In the genomic region with DNA sequence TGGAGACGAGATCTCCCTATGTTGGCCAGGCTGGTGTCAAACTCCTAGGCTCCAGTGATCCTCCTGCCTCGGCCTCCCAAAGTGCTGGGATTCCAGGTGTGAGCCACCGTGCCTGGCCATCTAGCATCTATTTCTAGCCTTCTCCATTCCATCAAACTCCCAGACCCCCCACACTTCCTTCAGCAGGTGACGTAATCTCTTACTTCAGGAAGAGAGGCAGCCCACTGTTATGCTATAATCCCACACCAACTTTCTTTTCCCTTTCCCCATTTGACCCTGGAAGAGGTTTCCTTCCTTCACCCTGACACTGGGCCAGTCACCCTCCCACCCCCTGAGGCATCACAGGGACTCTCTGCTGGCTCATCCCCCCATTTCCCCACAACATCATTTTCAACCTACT, we compare ENCODE assay signal across 3 cellular contexts.
A peak's percentile ranks its signal among the peaks of the same experiment; 100 is the strongest.
TF ChIP-seq lines count a peak whose summit lies in the region.

No MANE protein-coding gene starts in this region.

TF ChIP-seq in HEK293, 187 proteins besides CTCF, POLR2A, EP300 and RAD21:
- TF ChIP-seq, protein P1, sequence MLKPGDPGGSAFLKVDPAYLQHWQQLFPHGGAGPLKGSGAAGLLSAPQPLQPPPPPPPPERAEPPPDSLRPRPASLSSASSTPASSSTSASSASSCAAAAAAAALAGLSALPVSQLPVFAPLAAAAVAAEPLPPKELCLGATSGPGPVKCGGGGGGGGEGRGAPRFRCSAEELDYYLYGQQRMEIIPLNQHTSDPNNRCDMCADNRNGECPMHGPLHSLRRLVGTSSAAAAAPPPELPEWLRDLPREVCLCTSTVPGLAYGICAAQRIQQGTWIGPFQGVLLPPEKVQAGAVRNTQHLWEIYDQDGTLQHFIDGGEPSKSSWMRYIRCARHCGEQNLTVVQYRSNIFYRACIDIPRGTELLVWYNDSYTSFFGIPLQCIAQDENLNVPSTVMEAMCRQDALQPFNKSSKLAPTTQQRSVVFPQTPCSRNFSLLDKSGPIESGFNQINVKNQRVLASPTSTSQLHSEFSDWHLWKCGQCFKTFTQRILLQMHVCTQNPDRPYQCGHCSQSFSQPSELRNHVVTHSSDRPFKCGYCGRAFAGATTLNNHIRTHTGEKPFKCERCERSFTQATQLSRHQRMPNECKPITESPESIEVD (tag by site-specific recombination; IDR thresholded peaks at IDR 0.05) = no peak
- TF ChIP-seq ZNF184 (tag by site-specific recombination; IDR thresholded peaks at IDR 0.05) (no peak), PRDM1 (tag by site-specific recombination; IDR thresholded peaks at IDR 0.05) (peak; percentile 79; the same call in 1 of the 2 replicates), ZFHX2 (tag by site-specific recombination; conservative IDR thresholded peaks at IDR 0.05) (peak; percentile 39; the same call in 1 of the 2 replicates), EGR2 (tag by site-specific recombination; IDR thresholded peaks at IDR 0.05; ENCODE audit: low read depth) (peak; percentile 33; the same call in 1 of the 2 replicates), ZNF10 (tag by site-specific recombination; IDR thresholded peaks at IDR 0.05) (peak; percentile 70; the same call in 1 of the 2 replicates)

TF ChIP-seq in H1, 55 proteins besides CTCF, POLR2A, EP300 and RAD21:
- TF ChIP-seq, protein P2, sequence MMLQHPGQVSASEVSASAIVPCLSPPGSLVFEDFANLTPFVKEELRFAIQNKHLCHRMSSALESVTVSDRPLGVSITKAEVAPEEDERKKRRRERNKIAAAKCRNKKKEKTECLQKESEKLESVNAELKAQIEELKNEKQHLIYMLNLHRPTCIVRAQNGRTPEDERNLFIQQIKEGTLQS (IDR thresholded peaks at IDR 0.05; ENCODE audit: insufficient read depth, low read depth, low read length) = no peak
- TF ChIP-seq RNF2 (IDR thresholded peaks at IDR 0.05; ENCODE audit: borderline replicate concordance, low read depth, low read length, missing control alignments, poor library complexity, severe bottlenecking) = no peak
- no peak for TF ChIP-seq SIRT6 (IDR thresholded peaks at IDR 0.05; ENCODE audit: low read length)
- TF ChIP-seq SP4 (IDR thresholded peaks at IDR 0.05; ENCODE audit: low read length) = no peak
- TF ChIP-seq, protein P3, sequence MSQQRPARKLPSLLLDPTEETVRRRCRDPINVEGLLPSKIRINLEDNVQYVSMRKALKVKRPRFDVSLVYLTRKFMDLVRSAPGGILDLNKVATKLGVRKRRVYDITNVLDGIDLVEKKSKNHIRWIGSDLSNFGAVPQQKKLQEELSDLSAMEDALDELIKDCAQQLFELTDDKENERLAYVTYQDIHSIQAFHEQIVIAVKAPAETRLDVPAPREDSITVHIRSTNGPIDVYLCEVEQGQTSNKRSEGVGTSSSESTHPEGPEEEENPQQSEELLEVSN (IDR thresholded peaks at IDR 0.05) = no peak
- TF ChIP-seq, protein P4, sequence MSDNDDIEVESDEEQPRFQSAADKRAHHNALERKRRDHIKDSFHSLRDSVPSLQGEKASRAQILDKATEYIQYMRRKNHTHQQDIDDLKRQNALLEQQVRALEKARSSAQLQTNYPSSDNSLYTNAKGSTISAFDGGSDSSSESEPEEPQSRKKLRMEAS (IDR thresholded peaks at IDR 0.05) = no peak
- TF ChIP-seq JUND (IDR thresholded peaks at IDR 0.05; ENCODE audit: low read length) = no peak
- TF ChIP-seq BACH1 (IDR thresholded peaks at IDR 0.05; ENCODE audit: low read length) = no peak
- TF ChIP-seq NANOG (IDR thresholded peaks at IDR 0.05; ENCODE audit: insufficient read depth, low read depth, low read length, poor library complexity, severe bottlenecking) = no peak
- no peak for TF ChIP-seq TAF1 (IDR thresholded peaks at IDR 0.05; ENCODE audit: low read depth, low read length)
- no peak for TF ChIP-seq TCF12 (IDR thresholded peaks at IDR 0.05; ENCODE audit: low read depth, low read length)
- TF ChIP-seq TBP (IDR thresholded peaks at IDR 0.05; ENCODE audit: low read depth, low read length) = no peak
- no peak for TF ChIP-seq SAP30 (IDR thresholded peaks at IDR 0.05; ENCODE audit: insufficient read depth, insufficient replicate concordance, low read length)
- no peak for TF ChIP-seq CBX5 (IDR thresholded peaks at IDR 0.05; ENCODE audit: low read depth, low read length)

TF ChIP-seq in HepG2, 621 proteins besides CTCF, POLR2A, EP300 and RAD21:
- peak; percentile 95 for TF ChIP-seq ATF7 (IDR thresholded peaks at IDR 0.05)
- TF ChIP-seq ATF7 (CRISPR knock-in tag; IDR thresholded peaks at IDR 0.05) = no peak
- TF ChIP-seq ZNF230 (CRISPR knock-in tag; IDR thresholded peaks at IDR 0.05) = no peak
- TF ChIP-seq, protein P5, sequence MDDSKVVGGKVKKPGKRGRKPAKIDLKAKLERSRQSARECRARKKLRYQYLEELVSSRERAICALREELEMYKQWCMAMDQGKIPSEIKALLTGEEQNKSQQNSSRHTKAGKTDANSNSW (CRISPR knock-in tag; IDR thresholded peaks at IDR 0.05; ENCODE audit: borderline replicate concordance) = no peak
- peak; percentile 10; the same call in 1 of the 2 replicates for TF ChIP-seq CREB1 (IDR thresholded peaks at IDR 0.05)
- no peak for TF ChIP-seq CREB1 (CRISPR knock-in tag; IDR thresholded peaks at IDR 0.05)
- TF ChIP-seq, protein P6, sequence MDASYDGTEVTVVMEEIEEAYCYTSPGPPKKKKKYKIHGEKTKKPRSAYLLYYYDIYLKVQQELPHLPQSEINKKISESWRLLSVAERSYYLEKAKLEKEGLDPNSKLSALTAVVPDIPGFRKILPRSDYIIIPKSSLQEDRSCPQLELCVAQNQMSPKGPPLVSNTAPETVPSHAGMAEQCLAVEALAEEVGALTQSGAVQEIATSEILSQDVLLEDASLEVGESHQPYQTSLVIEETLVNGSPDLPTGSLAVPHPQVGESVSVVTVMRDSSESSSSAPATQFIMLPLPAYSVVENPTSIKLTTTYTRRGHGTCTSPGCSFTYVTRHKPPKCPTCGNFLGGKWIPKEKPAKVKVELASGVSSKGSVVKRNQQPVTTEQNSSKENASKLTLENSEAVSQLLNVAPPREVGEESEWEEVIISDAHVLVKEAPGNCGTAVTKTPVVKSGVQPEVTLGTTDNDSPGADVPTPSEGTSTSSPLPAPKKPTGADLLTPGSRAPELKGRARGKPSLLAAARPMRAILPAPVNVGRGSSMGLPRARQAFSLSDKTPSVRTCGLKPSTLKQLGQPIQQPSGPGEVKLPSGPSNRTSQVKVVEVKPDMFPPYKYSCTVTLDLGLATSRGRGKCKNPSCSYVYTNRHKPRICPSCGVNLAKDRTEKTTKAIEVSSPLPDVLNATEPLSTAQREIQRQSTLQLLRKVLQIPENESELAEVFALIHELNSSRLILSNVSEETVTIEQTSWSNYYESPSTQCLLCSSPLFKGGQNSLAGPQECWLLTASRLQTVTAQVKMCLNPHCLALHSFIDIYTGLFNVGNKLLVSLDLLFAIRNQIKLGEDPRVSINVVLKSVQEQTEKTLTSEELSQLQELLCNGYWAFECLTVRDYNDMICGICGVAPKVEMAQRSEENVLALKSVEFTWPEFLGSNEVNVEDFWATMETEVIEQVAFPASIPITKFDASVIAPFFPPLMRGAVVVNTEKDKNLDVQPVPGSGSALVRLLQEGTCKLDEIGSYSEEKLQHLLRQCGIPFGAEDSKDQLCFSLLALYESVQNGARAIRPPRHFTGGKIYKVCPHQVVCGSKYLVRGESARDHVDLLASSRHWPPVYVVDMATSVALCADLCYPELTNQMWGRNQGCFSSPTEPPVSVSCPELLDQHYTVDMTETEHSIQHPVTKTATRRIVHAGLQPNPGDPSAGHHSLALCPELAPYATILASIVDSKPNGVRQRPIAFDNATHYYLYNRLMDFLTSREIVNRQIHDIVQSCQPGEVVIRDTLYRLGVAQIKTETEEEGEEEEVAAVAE (CRISPR knock-in tag; IDR thresholded peaks at IDR 0.05; ENCODE audit: borderline replicate concordance) = no peak
- TF ChIP-seq TARDBP (CRISPR knock-in tag; IDR thresholded peaks at IDR 0.05) = no peak
- TF ChIP-seq, protein P7, sequence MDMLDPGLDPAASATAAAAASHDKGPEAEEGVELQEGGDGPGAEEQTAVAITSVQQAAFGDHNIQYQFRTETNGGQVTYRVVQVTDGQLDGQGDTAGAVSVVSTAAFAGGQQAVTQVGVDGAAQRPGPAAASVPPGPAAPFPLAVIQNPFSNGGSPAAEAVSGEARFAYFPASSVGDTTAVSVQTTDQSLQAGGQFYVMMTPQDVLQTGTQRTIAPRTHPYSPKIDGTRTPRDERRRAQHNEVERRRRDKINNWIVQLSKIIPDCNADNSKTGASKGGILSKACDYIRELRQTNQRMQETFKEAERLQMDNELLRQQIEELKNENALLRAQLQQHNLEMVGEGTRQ (IDR thresholded peaks at IDR 0.05; ENCODE audit: low read depth, low read length) = no peak
- TF ChIP-seq, protein P7 (CRISPR knock-in tag; IDR thresholded peaks at IDR 0.05; ENCODE audit: borderline replicate concordance) = no peak
- TF ChIP-seq ZBTB8A (CRISPR knock-in tag; IDR thresholded peaks at IDR 0.05; ENCODE audit: borderline replicate concordance, low read depth) = no peak
